4 cellular contexts compared by ENCODE assay signal in genomic region chr12:122715211-122715610, GRCh38. TPM values are rescaled to one million over a fixed set of nuclear protein-coding genes. Genes with fewer than 3 reads are reported as not detected.
"Had no signal": no experiment of that assay in that cellular context is flagged by ENCODE, and none has a peak within 500 bp of the region (broad histone marks: within the 10 kb centered on the region; RNA-seq: fewer than 3 reads in every experiment).

No MANE protein-coding gene starts in this region.

RNA-seq across cellular contexts. Expression of gene HCAR3, which starts 1.4 kb away (rescaled TPM):
- total RNA-seq: transverse colon, uterus had no signal

RNA-seq across cellular contexts. Expression of gene HCAR2, which starts 12.1 kb away (rescaled TPM):
- total RNA-seq: uterus had no signal

RNA-seq across cellular contexts. Expression of gene HCAR1, which starts 15.4 kb away (rescaled TPM):
- total RNA-seq: right lobe of liver, thoracic aorta had no signal
